Comparison of ENCODE assay signal across 34 cellular contexts in genomic region chr6:3245216-3245615, GRCh38. TPM values are rescaled to one million over a fixed set of nuclear protein-coding genes. Genes with fewer than 3 reads are reported as not detected.
"Had no signal": no experiment of that assay in that cellular context is flagged by ENCODE, and none has a peak within 500 bp of the region (broad histone marks: within the 10 kb centered on the region; RNA-seq: fewer than 3 reads in every experiment).

No MANE protein-coding gene starts in this region.

- H3K4me3 ChIP-seq: adrenal gland, body of pancreas, breast epithelium, cardiac muscle cell, coronary artery, heart left ventricle had no signal

- H3K4me1 ChIP-seq: body of pancreas, breast epithelium had no signal

- ATAC-seq: activated CD4-positive, alpha-beta T cell treated with anti-CD3 and anti-CD28 coated beads for 36 hours; activated CD8-positive, alpha-beta memory T cell treated with anti-CD3 and anti-CD28 coated beads, Interleukin-2, amount 10 ng/mL, durations not matched to agents 7 days and 5 days; activated CD8-positive, alpha-beta T cell treated with anti-CD3 and anti-CD28 coated beads, Interleukin-2, amount 10 ng/mL, durations not matched to agents 7 days and 5 days; activated naive CD8-positive, alpha-beta T cell treated with anti-CD3 and anti-CD28 coated beads, Interleukin-2, amount 50 U/mL, for 24 hours; body of pancreas; esophagus mucosa; heart left ventricle had no signal

- H3K9me3 Mint-ChIP-seq: activated CD4-positive, alpha-beta memory T cell treated with anti-CD3 and anti-CD28 coated beads for 36 hours; activated CD4-positive, alpha-beta T cell treated with anti-CD3 and anti-CD28 coated beads, Interleukin-2, amount 10 ng/mL, durations not matched to agents 24 days and 14 days; activated naive CD4-positive, alpha-beta T cell treated with anti-CD3 and anti-CD28 coated beads for 36 hours; activated naive CD4-positive, alpha-beta T cell treated with anti-CD3 and anti-CD28 coated beads, Interleukin-2, amount 50 U/mL, for 24 hours; activated naive CD8-positive, alpha-beta T cell treated with anti-CD3 and anti-CD28 coated beads for 36 hours; activated naive CD8-positive, alpha-beta T cell treated with anti-CD3 and anti-CD28 coated beads, Interleukin-2, amount 50 U/mL, for 24 hours; activated T-helper 1 cell treated with anti-CD3 and anti-CD28 coated beads, Interleukin-12 subunit alpha, Interleukin-12 subunit beta, Interleukin-2, Interleukin-4 antibody, amounts not matched to agents 30 ng/mL and 10 ng/mL and 1 ng/mL, durations not matched to agents 14 hours and 24 hours and 36 hours; activated T-helper 2 cell treated with anti-CD3 and anti-CD28 coated beads, Interferon-gamma antibody, Interleukin-2, Interleukin-4, amounts not matched to agents 10 μg/mL and 5 μg/mL and 100 μg/mL, durations not matched to agents 14 hours and 24 hours and 36 hours; dendritic cell treated with granulocyte-macrophage colony-stimulating factor and Interleukin-4, amounts not matched to agents 40 ng/mL and 50 ng/mL, for 4 days; endodermal cell had no signal

- H3K9me3 ChIP-seq: adrenal gland, body of pancreas, breast epithelium, heart left ventricle had no signal

- H3K27ac ChIP-seq: adrenal gland, body of pancreas, cardiac muscle cell, coronary artery, heart left ventricle had no signal

- H3K4me1 Mint-ChIP-seq: activated CD4-positive, alpha-beta T cell treated with anti-CD3 and anti-CD28 coated beads for 36 hours; activated CD4-positive, alpha-beta T cell treated with anti-CD3 and anti-CD28 coated beads, Interleukin-2, amount 10 ng/mL, durations not matched to agents 24 days and 14 days; activated CD8-positive, alpha-beta memory T cell treated with anti-CD3 and anti-CD28 coated beads, Interleukin-2, amount 10 ng/mL, durations not matched to agents 7 days and 5 days; activated naive CD4-positive, alpha-beta T cell treated with anti-CD3 and anti-CD28 coated beads, Interleukin-2, amount 50 U/mL, for 24 hours; activated naive CD8-positive, alpha-beta T cell treated with anti-CD3 and anti-CD28 coated beads, Interleukin-2, amount 50 U/mL, for 24 hours had no signal

- H3K27ac Mint-ChIP-seq: activated CD4-positive, alpha-beta memory T cell treated with anti-CD3 and anti-CD28 coated beads for 36 hours; activated CD4-positive, alpha-beta T cell treated with anti-CD3 and anti-CD28 coated beads for 36 hours; activated CD4-positive, alpha-beta T cell treated with anti-CD3 and anti-CD28 coated beads, Interleukin-2, amount 10 ng/mL, durations not matched to agents 24 days and 14 days; activated CD8-positive, alpha-beta memory T cell treated with anti-CD3 and anti-CD28 coated beads, Interleukin-2, amount 10 ng/mL, durations not matched to agents 7 days and 5 days; activated CD8-positive, alpha-beta T cell treated with anti-CD3 and anti-CD28 coated beads, Interleukin-2, amount 10 ng/mL, durations not matched to agents 7 days and 5 days; activated naive CD4-positive, alpha-beta T cell treated with anti-CD3 and anti-CD28 coated beads for 36 hours; activated naive CD4-positive, alpha-beta T cell treated with anti-CD3 and anti-CD28 coated beads, Interleukin-2, amount 50 U/mL, for 24 hours; activated naive CD8-positive, alpha-beta T cell treated with anti-CD3 and anti-CD28 coated beads for 36 hours; activated naive CD8-positive, alpha-beta T cell treated with anti-CD3 and anti-CD28 coated beads, Interleukin-2, amount 50 U/mL, for 24 hours; activated T-helper 1 cell treated with anti-CD3 and anti-CD28 coated beads, Interleukin-12 subunit alpha, Interleukin-12 subunit beta, Interleukin-2, Interleukin-4 antibody, amounts not matched to agents 30 ng/mL and 10 ng/mL and 1 ng/mL, durations not matched to agents 14 hours and 24 hours and 36 hours; activated T-helper 2 cell treated with anti-CD3 and anti-CD28 coated beads, Interferon-gamma antibody, Interleukin-2, Interleukin-4, amounts not matched to agents 10 μg/mL and 5 μg/mL and 100 μg/mL, durations not matched to agents 14 hours and 24 hours and 36 hours; dendritic cell treated with granulocyte-macrophage colony-stimulating factor and Interleukin-4, amounts not matched to agents 40 ng/mL and 50 ng/mL, for 4 days; endodermal cell had no signal

- H3K4me3 Mint-ChIP-seq: activated CD4-positive, alpha-beta memory T cell treated with anti-CD3 and anti-CD28 coated beads for 36 hours; activated CD4-positive, alpha-beta T cell treated with anti-CD3 and anti-CD28 coated beads for 36 hours; activated CD4-positive, alpha-beta T cell treated with anti-CD3 and anti-CD28 coated beads, Interleukin-2, amount 10 ng/mL, durations not matched to agents 24 days and 14 days; activated CD8-positive, alpha-beta memory T cell treated with anti-CD3 and anti-CD28 coated beads, Interleukin-2, amount 10 ng/mL, durations not matched to agents 7 days and 5 days; activated CD8-positive, alpha-beta T cell treated with anti-CD3 and anti-CD28 coated beads, Interleukin-2, amount 10 ng/mL, durations not matched to agents 7 days and 5 days; activated naive CD4-positive, alpha-beta T cell treated with anti-CD3 and anti-CD28 coated beads for 36 hours; activated naive CD4-positive, alpha-beta T cell treated with anti-CD3 and anti-CD28 coated beads, Interleukin-2, amount 50 U/mL, for 24 hours; activated naive CD8-positive, alpha-beta T cell treated with anti-CD3 and anti-CD28 coated beads for 36 hours; activated naive CD8-positive, alpha-beta T cell treated with anti-CD3 and anti-CD28 coated beads, Interleukin-2, amount 50 U/mL, for 24 hours; activated T-helper 1 cell treated with anti-CD3 and anti-CD28 coated beads, Interleukin-12 subunit alpha, Interleukin-12 subunit beta, Interleukin-2, Interleukin-4 antibody, amounts not matched to agents 30 ng/mL and 10 ng/mL and 1 ng/mL, durations not matched to agents 14 hours and 24 hours and 36 hours; dendritic cell treated with granulocyte-macrophage colony-stimulating factor and Interleukin-4, amounts not matched to agents 40 ng/mL and 50 ng/mL, for 4 days; endodermal cell had no signal

- H3K36me3 Mint-ChIP-seq: activated CD4-positive, alpha-beta memory T cell treated with anti-CD3 and anti-CD28 coated beads for 36 hours; activated CD8-positive, alpha-beta memory T cell treated with anti-CD3 and anti-CD28 coated beads, Interleukin-2, amount 10 ng/mL, durations not matched to agents 7 days and 5 days; activated naive CD4-positive, alpha-beta T cell treated with anti-CD3 and anti-CD28 coated beads, Interleukin-2, amount 50 U/mL, for 24 hours; activated naive CD8-positive, alpha-beta T cell treated with anti-CD3 and anti-CD28 coated beads for 36 hours had no signal

- DNase-seq: activated CD4-positive, alpha-beta memory T cell treated with anti-CD3 and anti-CD28 coated beads for 36 hours; activated CD4-positive, alpha-beta T cell treated with anti-CD3 and anti-CD28 coated beads for 36 hours; activated CD4-positive, alpha-beta T cell treated with anti-CD3 and anti-CD28 coated beads, Interleukin-2, amount 10 ng/mL, durations not matched to agents 24 days and 14 days; activated CD4-positive, CD25-positive, alpha-beta regulatory T cell; activated CD4-positive, CD25-positive, alpha-beta regulatory T cell treated with anti-CD3 and anti-CD28 coated beads, Interleukin-2, amount 50 U/mL, for 72 hours; activated CD8-positive, alpha-beta memory T cell treated with anti-CD3 and anti-CD28 coated beads, Interleukin-2, amount 10 ng/mL, durations not matched to agents 7 days and 5 days; activated CD8-positive, alpha-beta memory T cell treated with anti-CD3 and anti-CD28 coated beads, Interleukin-2, amount 50 U/mL, for 4 hours; activated CD8-positive, alpha-beta T cell treated with anti-CD3 and anti-CD28 coated beads, Interleukin-2, amount 10 ng/mL, durations not matched to agents 7 days and 5 days; activated naive CD4-positive, alpha-beta T cell treated with anti-CD3 and anti-CD28 coated beads for 36 hours; activated naive CD8-positive, alpha-beta T cell treated with anti-CD3 and anti-CD28 coated beads for 36 hours; activated naive CD8-positive, alpha-beta T cell treated with anti-CD3 and anti-CD28 coated beads, Interleukin-2, amount 50 U/mL, for 24 hours; activated T-cell treated with anti-CD3 and anti-CD28 coated beads, Interleukin-2, amount 50 U/mL, for 1 hour; activated T-cell treated with anti-CD3 and anti-CD28 coated beads, Interleukin-2, amount 50 U/mL, for 48 hours; amygdala; body of pancreas; central memory CD4-positive, alpha-beta T cell; cerebellar nuclear complex; dorsolateral prefrontal cortex; effector memory CD4-positive, alpha-beta T cell; endodermal cell; foreskin fibroblast; glutamatergic neuron; heart left ventricle; T-helper 2 cell had no signal

- H3K36me3 ChIP-seq: adrenal gland, breast epithelium, cardiac muscle cell, heart left ventricle had no signal

- H3K27me3 ChIP-seq: adrenal gland, body of pancreas, breast epithelium, dorsolateral prefrontal cortex had no signal

RNA-seq across cellular contexts. Expression of gene TUBB2B, which starts 17.8 kb away (rescaled TPM):
- total RNA-seq: activated CD8-positive, alpha-beta memory T cell treated with anti-CD3 and anti-CD28 coated beads for 36 hours; activated CD8-positive, alpha-beta memory T cell treated with anti-CD3 and anti-CD28 coated beads, Interleukin-2, amount 10 ng/mL, durations not matched to agents 7 days and 5 days; activated CD8-positive, alpha-beta T cell treated with anti-CD3 and anti-CD28 coated beads, Interleukin-2, amount 10 ng/mL, durations not matched to agents 7 days and 5 days had no signal
